Comparison of ENCODE assay signal across 8 cellular contexts in genomic region chr3:187025656-187026320, GRCh38.
DNase-seq lines count a peak whose midpoint lies in the region; ATAC-seq and TF ChIP-seq lines count a peak whose summit lies in the region.

No MANE protein-coding gene starts in this region.

- peak; percentile 38 for DNase-seq in activated T-cell treated with anti-CD3 and anti-CD28 coated beads, Interleukin-2, amount 50 U/mL, for 4 hours
- no peak for DNase-seq in spleen
- no peak for DNase-seq in tibial artery
- no peak for DNase-seq in NCI-H2196 treated with DMSO at 0.1 percent for 48 hours (lab: John Stamatoyannopoulos, UW; ENCODE audit: unreplicated experiment)

- H3K27me3 ChIP-seq in spleen (replicated peaks in 1 of 7) (no peaks in the 10 kb centered on the region), tibial artery (no peaks in the 10 kb centered on the region)

- H3K9me3 ChIP-seq in spleen (peaks cover 0 to 3% (median 0%) of the 10 kb centered on the region in 8 donors), tibial artery (no peaks in the 10 kb centered on the region)

- H3K4me3 ChIP-seq in spleen (peak overlapping the region in 7 of 8 donors; percentile 4 to 69 (median 23)), tibial artery (no peak overlapping the region)

- intact Hi-C loops in spleen (cut with DNase I; ENCODE audit: low total_unique reads) (no loop called here), tibial artery (cut with DNase I; ENCODE audit: low total_unique reads) (no loop called here)

- H3K27ac ChIP-seq in spleen (peak overlapping the region; percentile 60 to 91 (median 82)), tibial artery (no peak overlapping the region)

- no peak for TF ChIP-seq POLR2A in spleen (IDR thresholded peaks at IDR 0.05)

- 38 to 62% (median 43%) methylated on average over 9 of the region's 9 CpGs for WGBS in spleen, 5 donors

- no peaks in the 10 kb centered on the region for H3K27me3 Mint-ChIP-seq in activated T-cell treated with anti-CD3 and anti-CD28 coated beads, Interleukin-2, amount 50 U/mL, for 4 hours (ENCODE audit: low read depth)

- no peak for TF ChIP-seq CTCF in spleen (IDR thresholded peaks at IDR 0.05 in 8 of 11, conservative IDR thresholded peaks at IDR 0.05 in 3 of 11)
- TF ChIP-seq CTCF in tibial artery (IDR thresholded peaks at IDR 0.05) = no peak

- peak overlapping the region; percentile 88 for H3K4me3 Mint-ChIP-seq in activated T-cell treated with anti-CD3 and anti-CD28 coated beads, Interleukin-2, amount 50 U/mL, for 4 hours

- H3K36me3 ChIP-seq in spleen = peaks cover 0 to 18% (median 0%) of the 10 kb centered on the region in 6 donors
- H3K36me3 ChIP-seq in tibial artery = no peaks in the 10 kb centered on the region

- peaks cover 74% of the 10 kb centered on the region for H3K4me1 Mint-ChIP-seq in activated T-cell treated with anti-CD3 and anti-CD28 coated beads, Interleukin-2, amount 50 U/mL, for 4 hours (ENCODE audit: low read depth)

- ATAC-seq in GM18868 (IDR thresholded peaks at IDR 0.05; ENCODE audit: unreplicated experiment) (peak; percentile 1), HG03159 (IDR thresholded peaks at IDR 0.05; ENCODE audit: unreplicated experiment) (peak; percentile 33), GM21360 (IDR thresholded peaks at IDR 0.05; ENCODE audit: unreplicated experiment) (no peak), HG02870 (IDR thresholded peaks at IDR 0.05; ENCODE audit: unreplicated experiment) (no peak)
- ATAC-seq in activated T-cell treated with anti-CD3 and anti-CD28 coated beads, Interleukin-2, amount 50 U/mL, for 4 hours = peak; percentile 44 to 45

- peaks cover 6% of the 10 kb centered on the region for H3K9me3 Mint-ChIP-seq in activated T-cell treated with anti-CD3 and anti-CD28 coated beads, Interleukin-2, amount 50 U/mL, for 4 hours

- H3K4me1 ChIP-seq in spleen (peaks cover 30 to 100% (median 64%) of the 10 kb centered on the region in 6 donors), tibial artery (peaks cover 0 to 8% (median 1%) of the 10 kb centered on the region in 4 donors)

- H3K36me3 Mint-ChIP-seq in activated T-cell treated with anti-CD3 and anti-CD28 coated beads, Interleukin-2, amount 50 U/mL, for 4 hours (ENCODE audit: insufficient read depth) = peaks cover 29% of the 10 kb centered on the region

Comparison
In these comparisons a context has a peak if more than half of its experiments do, and no peak if none do; other contexts are left out.
1. ATAC-seq: peak in GM18868 (single experiment), HG03159 (single experiment) and activated T-cell treated with anti-CD3 and anti-CD28 coated beads, Interleukin-2, amount 50 U/mL, for 4 hours (2 of 2); none in GM21360 (single experiment) and HG02870 (single experiment).
2. H3K27ac ChIP-seq: peak in spleen (8 of 8); none in tibial artery (0 of 2).
3. H3K4me3 ChIP-seq: peak in spleen (7 of 8); none in tibial artery (0 of 2).